ENCODE assay signal across 8 cellular contexts in the genomic region with DNA sequence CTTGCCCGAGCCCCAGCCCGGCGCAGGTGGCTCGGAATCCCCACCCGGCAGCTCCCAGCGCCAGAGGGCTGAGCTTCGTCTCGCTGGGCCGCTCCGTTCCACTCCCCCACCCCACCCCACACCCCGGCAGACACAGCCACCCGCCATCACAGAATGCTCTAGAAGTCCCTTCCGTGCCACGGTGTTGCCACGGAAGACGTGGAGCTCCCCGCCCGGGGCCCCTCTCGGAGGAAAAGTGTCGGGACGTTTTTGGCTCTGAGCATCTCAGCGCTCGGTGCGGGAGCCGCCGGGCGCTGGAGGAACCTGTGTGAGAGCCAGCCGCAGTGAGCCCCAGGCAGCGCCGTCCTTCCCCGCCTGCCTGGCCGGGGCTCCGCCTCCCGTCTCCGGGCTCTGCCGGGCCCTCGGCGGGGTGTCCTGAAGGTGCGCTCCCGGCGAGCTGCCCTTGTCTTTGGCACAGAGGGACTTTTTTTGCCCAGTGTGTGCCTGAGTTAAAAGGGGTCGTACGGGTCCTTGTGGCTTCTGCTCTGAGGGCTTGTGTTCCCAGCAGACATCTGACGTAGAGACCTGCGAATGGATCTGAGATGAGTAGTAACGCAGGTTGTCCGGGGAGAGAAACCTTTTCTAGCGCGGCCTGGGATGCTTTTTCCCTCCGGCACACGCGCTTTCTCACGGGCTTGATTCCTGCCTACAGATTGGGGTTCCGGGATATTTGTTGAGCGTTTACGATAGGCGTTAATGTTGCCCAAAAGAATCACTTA. TPM values are rescaled to one million over a fixed set of nuclear protein-coding genes. Genes with fewer than 3 reads are reported as not detected.
A peak's percentile ranks its signal among the peaks of the same experiment; 100 is the strongest.
DNase-seq lines count a peak whose midpoint lies in the region; ATAC-seq and TF ChIP-seq lines count a peak whose summit lies in the region.

No MANE protein-coding gene starts in this region.

- peaks cover 7 to 31% (median 18%) of the 10 kb centered on the region in 4 donors for H3K4me1 ChIP-seq in transverse colon

- H3K27me3 ChIP-seq in transverse colon: no peaks in the 10 kb centered on the region

- intact Hi-C loops in cardiac septum (cut with DNase I): loop anchor here (10.0 kb wide), 1 partner anchor 340 kb away; a partner anchor contains a TSS
- intact Hi-C loops in transverse colon (cut with DNase I; ENCODE audit: low total_unique reads): loop anchor here (5.0 kb wide), 1 partner anchor 512 kb away; no protein-coding TSS in a partner anchor

- ATAC-seq in HG03159 (IDR thresholded peaks at IDR 0.05; ENCODE audit: unreplicated experiment) (peak; percentile 9), HG02870 (IDR thresholded peaks at IDR 0.05; ENCODE audit: unreplicated experiment) (no peak)

- no peaks in the 10 kb centered on the region for H3K9me3 Mint-ChIP-seq in activated naive CD8-positive, alpha-beta T cell treated with anti-CD3 and anti-CD28 coated beads for 36 hours

- TF ChIP-seq CTCF in transverse colon (IDR thresholded peaks at IDR 0.05): no peak

- H3K27me3 Mint-ChIP-seq in activated naive CD8-positive, alpha-beta T cell treated with anti-CD3 and anti-CD28 coated beads for 36 hours: no peaks in the 10 kb centered on the region

- peaks cover 24% of the 10 kb centered on the region for H3K36me3 Mint-ChIP-seq in activated naive CD8-positive, alpha-beta T cell treated with anti-CD3 and anti-CD28 coated beads for 36 hours

- no peak for TF ChIP-seq EP300 in transverse colon (IDR thresholded peaks at IDR 0.05; ENCODE audit: low read depth)

- H3K9me3 ChIP-seq in transverse colon: no peaks in the 10 kb centered on the region

- 4 to 20% methylated on average over 3 to 40 of the region's 57 CpGs for whole genome bisulfite sequencing in transverse colon (ENCODE audit: low coverage in 1 of 2), 2 donors

- peak; percentile 85 for DNase-seq in DMS53 treated with DMSO at 0.1 percent for 48 hours (lab: John Stamatoyannopoulos, UW; ENCODE audit: unreplicated experiment)
- DNase-seq in RPMI7951 (ENCODE audit: low read depth): peak; percentile 28
- peak; percentile 65 for DNase-seq in activated naive CD8-positive, alpha-beta T cell treated with anti-CD3 and anti-CD28 coated beads for 36 hours
- DNase-seq in cardiac septum (ENCODE audit: low spot score): peak; percentile 86
- DNase-seq in pons (ENCODE audit: low spot score): peak; percentile 47
- DNase-seq in transverse colon: peak; percentile 71

- no peaks in the 10 kb centered on the region for H3K36me3 ChIP-seq in transverse colon

- peak overlapping the region; percentile 99 for H3K4me3 Mint-ChIP-seq in activated naive CD8-positive, alpha-beta T cell treated with anti-CD3 and anti-CD28 coated beads for 36 hours

- TF ChIP-seq POLR2A in transverse colon (IDR thresholded peaks at IDR 0.05): peak; percentile 84

- H3K4me1 Mint-ChIP-seq in activated naive CD8-positive, alpha-beta T cell treated with anti-CD3 and anti-CD28 coated beads for 36 hours: peaks cover 46% of the 10 kb centered on the region

- peak overlapping the region; percentile 99 for H3K27ac Mint-ChIP-seq in activated naive CD8-positive, alpha-beta T cell treated with anti-CD3 and anti-CD28 coated beads for 36 hours

- H3K27ac ChIP-seq in transverse colon: peak overlapping the region; percentile 92 to 99 (median 98)

- H3K4me3 ChIP-seq in transverse colon: peak overlapping the region; percentile 69 to 95 (median 91)

- in situ Hi-C loops in transverse colon (cut with MboI; ENCODE audit: low pct_ligation_motif_present in 1 of 4, low pct_unique_long_range_greater_than_20kb in 1 of 4, low sequenced_read_pairs in 3 of 4): loop anchor here in 1 of 4 donors (25.0 kb wide), 1 partner anchor 337 kb away; a partner anchor contains a TSS

RNA-seq across cellular contexts. Expression of a gene that starts 1.8 kb away (rescaled TPM):
- total RNA-seq in RPMI7951 (2014; rRNA removed; shearing (Covaris generic)): 2.1 and 3.8 TPM in 2 replicates
- 10 to 100 TPM; 25.1 to 28.9 TPM for total RNA-seq in activated naive CD8-positive, alpha-beta T cell treated with anti-CD3 and anti-CD28 coated beads for 36 hours
- 19.1 TPM for total RNA-seq in cardiac septum
- 10 to 100 TPM; 17.6 to 36.6 (median 22.4) TPM for total RNA-seq in transverse colon

Comparison
In these comparisons a context has a peak if more than half of its experiments do, and no peak if none do; other contexts are left out.
1. DNase-seq: peak in every context shown above with its lines; median percentile 86 in cardiac septum; 85 in DMS53 treated with DMSO at 0.1 percent for 48 hours; 71 in transverse colon; 65 in activated naive CD8-positive, alpha-beta T cell treated with anti-CD3 and anti-CD28 coated beads for 36 hours; 47 in pons; 28 in RPMI7951.